Comparison of ENCODE assay signal across 8 cellular contexts in the genomic region with DNA sequence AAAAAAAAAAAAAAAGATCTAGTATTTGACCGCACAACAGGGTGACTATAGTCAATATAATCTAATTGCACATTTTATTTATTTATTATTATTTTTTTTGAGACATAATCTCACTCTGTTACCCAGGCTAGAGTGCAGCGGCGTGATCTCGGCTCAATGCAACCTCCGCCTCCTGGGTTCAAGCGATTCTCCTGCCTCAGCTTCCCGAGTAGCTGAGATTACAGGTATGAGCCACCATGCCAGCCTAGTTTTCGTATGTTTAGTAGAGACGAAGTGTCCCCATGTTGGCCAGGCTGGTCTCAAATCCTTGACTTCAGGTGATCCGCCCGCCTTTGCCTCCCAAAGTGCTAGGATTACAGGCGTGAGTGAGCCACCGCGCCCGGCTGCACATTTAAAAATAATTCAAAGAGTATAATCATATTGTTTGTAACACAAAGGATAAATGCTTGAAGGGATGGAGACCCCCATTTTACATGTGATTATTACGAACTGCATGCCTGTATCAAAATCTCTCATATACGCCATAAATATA. TPM values are rescaled to one million over a fixed set of nuclear protein-coding genes. Genes with fewer than 3 reads are reported as not detected.
DNase-seq lines count a peak whose midpoint lies in the region; ATAC-seq, FAIRE-seq and TF ChIP-seq lines count a peak whose summit lies in the region.

No MANE protein-coding gene starts in this region.

- 42% methylated on average over 17 of the region's 17 CpGs for WGBS in A549 (ENCODE audit: missing lambda C conversion rate)

- H3K36me3 ChIP-seq in breast epithelium = no peaks in the 10 kb centered on the region
- peaks cover 12 to 24% of the 10 kb centered on the region in 2 donors for H3K36me3 ChIP-seq in mucosa of rectum (ENCODE audit: control insufficient read depth in 2 of 2, insufficient read depth in 2 of 2, low read length in 2 of 2)

- FAIRE-seq in A549 (lab: Jason Lieb, UNC) = no peak

- H3K27me3 ChIP-seq in HL-60 (ENCODE audit: insufficient read depth, poor library complexity, severe bottlenecking) (no peaks in the 10 kb centered on the region), breast epithelium (no peaks in the 10 kb centered on the region), mucosa of rectum (ENCODE audit: control insufficient read depth in 2 of 2, insufficient read depth in 2 of 2, low read length in 2 of 2) (no peaks in the 10 kb centered on the region)

- POLR2A ChIA-PET in A549 (lab: Yijun Ruan, JAX) = interaction anchor here (1.4 to 2.4 kb wide), 5 partner anchors 9 to 115 kb away, joined by 3 to 25 read pairs (median 5); no protein-coding TSS in a partner anchor

- H3K4me3 ChIP-seq in A549 (peak overlapping the region; percentile 92), HL-60 (replicated peaks; ENCODE audit: insufficient read depth, low read length) (peak overlapping the region; percentile 98), breast epithelium (peak overlapping the region; percentile 91 to 99 (median 98)), mucosa of rectum (ENCODE audit: low read length in 2 of 2) (peak overlapping the region; percentile 81 to 88)

- intact Hi-C loops in breast epithelium (cut with DNase I; ENCODE audit: low total_unique reads) = no loop called here

- H3K9me3 ChIP-seq in A549 (no peaks in the 10 kb centered on the region), breast epithelium (no peaks in the 10 kb centered on the region), mucosa of rectum (ENCODE audit: control insufficient read depth in 2 of 2, low read length in 2 of 2) (no peaks in the 10 kb centered on the region)

- H3K4me2 ChIP-seq in A549 = peak overlapping the region; percentile 88

- DNase-seq in A549 (ENCODE audit: low read depth in 1 of 2, low spot score in 1 of 2) (no peak), HL-60 (ENCODE audit: low read depth in 1 of 2, low spot score in 1 of 2) (no peak), breast epithelium (ENCODE audit: low spot score in 2 of 2) (no peak), islet precursor cell (no peak), DMS114 treated with DMSO at 0.1 percent for 48 hours (lab: John Stamatoyannopoulos, UW; ENCODE audit: unreplicated experiment) (no peak), iPS-NIHi11 (ENCODE audit: low spot score) (no peak), retina (no peak)

- TF ChIP-seq POLR2A in A549 (IDR thresholded peaks at IDR 0.05; ENCODE audit: low read length) = no peak
- no peak for TF ChIP-seq POLR2A in breast epithelium (IDR thresholded peaks at IDR 0.05)

- ATAC-seq in A549 = no peak

- TF ChIP-seq EP300 in A549 (IDR thresholded peaks at IDR 0.05) = no peak

- peaks cover 8% of the 10 kb centered on the region; the same call in 1 of the 3 replicates for H3K4me1 ChIP-seq in A549
- no peaks in the 10 kb centered on the region for H3K4me1 ChIP-seq in breast epithelium
- peaks cover 6 to 9% of the 10 kb centered on the region in 2 donors for H3K4me1 ChIP-seq in mucosa of rectum (ENCODE audit: control insufficient read depth in 2 of 2, insufficient read depth in 2 of 2, low read length in 2 of 2)

- peak overlapping the region; percentile 81 to 94 for H3K27ac ChIP-seq in A549
- peak overlapping the region; percentile 75; the same call in 1 of the 2 replicates for H3K27ac ChIP-seq in HL-60 (replicated peaks)
- H3K27ac ChIP-seq in breast epithelium = peak overlapping the region in 1 of 2 donors; percentile 85
- no peak overlapping the region for H3K27ac ChIP-seq in mucosa of rectum (ENCODE audit: low read depth in 2 of 2, low read length in 2 of 2)

- TF ChIP-seq RAD21 in A549 (conservative IDR thresholded peaks at IDR 0.05 in 1 of 2, IDR thresholded peaks at IDR 0.05 in 1 of 2) = no peak

- no peak for TF ChIP-seq CTCF in A549 (IDR thresholded peaks at IDR 0.05)
- TF ChIP-seq CTCF in HL-60 (IDR thresholded peaks at IDR 0.05; ENCODE audit: insufficient read depth, low read length) = no peak
- TF ChIP-seq CTCF in breast epithelium (IDR thresholded peaks at IDR 0.05) = no peak

- peak overlapping the region in 1 of 2 donors; percentile 64 for H3K9ac ChIP-seq in mucosa of rectum (ENCODE audit: low read depth in 1 of 2, low read length in 2 of 2)

- CTCF ChIA-PET in A549 (lab: Yijun Ruan, JAX) = interaction anchor here (0.6 to 2.0 kb wide), 2 partner anchors 26 to 91 kb away, joined by 3 to 8 read pairs; no protein-coding TSS in a partner anchor

TF ChIP-seq in A549, 52 proteins besides CTCF, POLR2A, EP300 and RAD21 (continues in another document):
- TF ChIP-seq ZFP36 (IDR thresholded peaks at IDR 0.05; ENCODE audit: borderline replicate concordance, partially characterized antibody) (no peak), FOSB (CRISPR knock-in tag; IDR thresholded peaks at IDR 0.05) (no peak), KDM1A (IDR thresholded peaks at IDR 0.05; ENCODE audit: low read depth) (no peak), RCOR1 (IDR thresholded peaks at IDR 0.05; ENCODE audit: low read depth, low read length) (no peak), SMC3 (IDR thresholded peaks at IDR 0.05) (no peak), GATA3 (IDR thresholded peaks at IDR 0.05; ENCODE audit: borderline replicate concordance) (no peak)
- TF ChIP-seq, protein P1, sequence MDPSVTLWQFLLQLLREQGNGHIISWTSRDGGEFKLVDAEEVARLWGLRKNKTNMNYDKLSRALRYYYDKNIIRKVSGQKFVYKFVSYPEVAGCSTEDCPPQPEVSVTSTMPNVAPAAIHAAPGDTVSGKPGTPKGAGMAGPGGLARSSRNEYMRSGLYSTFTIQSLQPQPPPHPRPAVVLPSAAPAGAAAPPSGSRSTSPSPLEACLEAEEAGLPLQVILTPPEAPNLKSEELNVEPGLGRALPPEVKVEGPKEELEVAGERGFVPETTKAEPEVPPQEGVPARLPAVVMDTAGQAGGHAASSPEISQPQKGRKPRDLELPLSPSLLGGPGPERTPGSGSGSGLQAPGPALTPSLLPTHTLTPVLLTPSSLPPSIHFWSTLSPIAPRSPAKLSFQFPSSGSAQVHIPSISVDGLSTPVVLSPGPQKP (IDR thresholded peaks at IDR 0.05; ENCODE audit: low read depth, low read length) = no peak
- TF ChIP-seq, protein P2, sequence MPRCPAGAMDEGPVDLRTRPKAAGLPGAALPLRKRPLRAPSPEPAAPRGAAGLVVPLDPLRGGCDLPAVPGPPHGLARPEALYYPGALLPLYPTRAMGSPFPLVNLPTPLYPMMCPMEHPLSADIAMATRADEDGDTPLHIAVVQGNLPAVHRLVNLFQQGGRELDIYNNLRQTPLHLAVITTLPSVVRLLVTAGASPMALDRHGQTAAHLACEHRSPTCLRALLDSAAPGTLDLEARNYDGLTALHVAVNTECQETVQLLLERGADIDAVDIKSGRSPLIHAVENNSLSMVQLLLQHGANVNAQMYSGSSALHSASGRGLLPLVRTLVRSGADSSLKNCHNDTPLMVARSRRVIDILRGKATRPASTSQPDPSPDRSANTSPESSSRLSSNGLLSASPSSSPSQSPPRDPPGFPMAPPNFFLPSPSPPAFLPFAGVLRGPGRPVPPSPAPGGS (IDR thresholded peaks at IDR 0.05) = no peak

RNA-seq across cellular contexts. Expression of a gene that starts 0.8 kb away (rescaled TPM):
- 19.8 and 22.7 TPM in 2 replicates for polyA plus RNA-seq in A549 (2011; rRNA removed)
- polyA plus RNA-seq in A549 (2012; cell fraction: cytosol; rRNA removed) = 33.2 and 37.8 TPM in 2 replicates
- polyA plus RNA-seq in A549 (2012; cell fraction: nucleus; rRNA removed) = 67.5 and 73.3 TPM in 2 replicates
- 22.4 to 30.6 TPM (median 27.1 TPM) in 3 replicates for polyA plus RNA-seq in A549 (2017; fragmentation: RNase III; extraction: RNeasy Plus Mini Kit Qiagen cat#74134 plus additional on column Dnase treatment)
- polyA minus RNA-seq in A549 (2011; rRNA and poly(A)+ RNA removed) = 26.9 and 28.4 TPM in 2 replicates
- 10 to 100 TPM; 12.6 to 33.1 (median 23.6) TPM for total RNA-seq in breast epithelium

RNA-seq across cellular contexts. Expression of a gene that starts 1.1 kb away (rescaled TPM):
- polyA plus RNA-seq in A549 (2011; rRNA removed) (1.6 and 1.7 TPM in 2 replicates), A549 (2017; fragmentation: RNase III; extraction: RNeasy Plus Mini Kit Qiagen cat#74134 plus additional on column Dnase treatment) (0.73 to 1.6 TPM (median 0.89 TPM) in 3 replicates)
- 1.1 TPM in 2 replicates for polyA plus RNA-seq in A549 (2012; cell fraction: cytosol; rRNA removed)
- polyA plus RNA-seq in A549 (2012; cell fraction: nucleus; rRNA removed) = 0.58 and 1.2 TPM in 2 replicates
- 0.49 and 1.6 TPM in 2 replicates for polyA minus RNA-seq in A549 (2011; rRNA and poly(A)+ RNA removed)
- 1 to 10 TPM; 1.3 to 2.3 (median 1.8) TPM for total RNA-seq in breast epithelium

RNA-seq across cellular contexts. Expression of a gene that starts 33.7 kb away (rescaled TPM):
- polyA plus RNA-seq in A549 (2011; rRNA removed) (4.6 and 4.7 TPM in 2 replicates), A549 (2017; fragmentation: RNase III; extraction: RNeasy Plus Mini Kit Qiagen cat#74134 plus additional on column Dnase treatment) (5.2 to 6.7 TPM (median 6.4 TPM) in 3 replicates)
- polyA plus RNA-seq in A549 (2012; cell fraction: cytosol; rRNA removed) = 5.5 and 8.8 TPM in 2 replicates
- 18.1 and 24.3 TPM in 2 replicates for polyA plus RNA-seq in A549 (2012; cell fraction: nucleus; rRNA removed)
- polyA minus RNA-seq in A549 (2011; rRNA and poly(A)+ RNA removed) = 6.6 and 8.1 TPM in 2 replicates
- 10 to 100 TPM in 2 of 3 donors, 1 to 10 TPM in 1; 8.2 to 17.0 (median 16.4) TPM for total RNA-seq in breast epithelium

RNA-seq across cellular contexts. Expression of a gene that starts 39.9 kb away (rescaled TPM):
- polyA plus RNA-seq in A549 (2011; rRNA removed) (15.5 and 16.8 TPM in 2 replicates), A549 (2017; fragmentation: RNase III; extraction: RNeasy Plus Mini Kit Qiagen cat#74134 plus additional on column Dnase treatment) (21.8 to 24.4 TPM (median 22.9 TPM) in 3 replicates)
- polyA plus RNA-seq in A549 (2012; cell fraction: cytosol; rRNA removed) = 44.8 and 55.5 TPM in 2 replicates
- polyA plus RNA-seq in A549 (2012; cell fraction: nucleus; rRNA removed) = 46.9 and 65.7 TPM in 2 replicates
- polyA minus RNA-seq in A549 (2011; rRNA and poly(A)+ RNA removed) = 3.5 and 5.3 TPM in 2 replicates
- 10 to 100 TPM; 22.4 to 38.0 (median 32.3) TPM for total RNA-seq in breast epithelium

RNA-seq across cellular contexts. Expression of a gene that starts 54.9 kb away (rescaled TPM):
- polyA plus RNA-seq in A549 (2011; rRNA removed) (not detected in 2 replicates), A549 (2017; fragmentation: RNase III; extraction: RNeasy Plus Mini Kit Qiagen cat#74134 plus additional on column Dnase treatment) (0.14 TPM in 1 of 3 replicates, not detected in the others)
- 0.03 TPM in 1 of 2 replicates, not detected in the other for polyA plus RNA-seq in A549 (2012; cell fraction: cytosol; rRNA removed)
- 0.54 and 0.61 TPM in 2 replicates for polyA plus RNA-seq in A549 (2012; cell fraction: nucleus; rRNA removed)
- not detected in 2 replicates for polyA minus RNA-seq in A549 (2011; rRNA and poly(A)+ RNA removed)
- total RNA-seq in breast epithelium = not detected

Comparison
In these comparisons a context has a peak if more than half of its experiments do, and no peak if none do; other contexts are left out.
1. H3K27ac ChIP-seq: peak in A549 (2 of 2) and HL-60 (single experiment); none in mucosa of rectum (0 of 2).
2. Peak in every context shown above with its lines, with median percentiles within 50 percentile points of each other: H3K4me3 ChIP-seq.